ENCODE assay signal across 8 cellular contexts in the genomic region with DNA sequence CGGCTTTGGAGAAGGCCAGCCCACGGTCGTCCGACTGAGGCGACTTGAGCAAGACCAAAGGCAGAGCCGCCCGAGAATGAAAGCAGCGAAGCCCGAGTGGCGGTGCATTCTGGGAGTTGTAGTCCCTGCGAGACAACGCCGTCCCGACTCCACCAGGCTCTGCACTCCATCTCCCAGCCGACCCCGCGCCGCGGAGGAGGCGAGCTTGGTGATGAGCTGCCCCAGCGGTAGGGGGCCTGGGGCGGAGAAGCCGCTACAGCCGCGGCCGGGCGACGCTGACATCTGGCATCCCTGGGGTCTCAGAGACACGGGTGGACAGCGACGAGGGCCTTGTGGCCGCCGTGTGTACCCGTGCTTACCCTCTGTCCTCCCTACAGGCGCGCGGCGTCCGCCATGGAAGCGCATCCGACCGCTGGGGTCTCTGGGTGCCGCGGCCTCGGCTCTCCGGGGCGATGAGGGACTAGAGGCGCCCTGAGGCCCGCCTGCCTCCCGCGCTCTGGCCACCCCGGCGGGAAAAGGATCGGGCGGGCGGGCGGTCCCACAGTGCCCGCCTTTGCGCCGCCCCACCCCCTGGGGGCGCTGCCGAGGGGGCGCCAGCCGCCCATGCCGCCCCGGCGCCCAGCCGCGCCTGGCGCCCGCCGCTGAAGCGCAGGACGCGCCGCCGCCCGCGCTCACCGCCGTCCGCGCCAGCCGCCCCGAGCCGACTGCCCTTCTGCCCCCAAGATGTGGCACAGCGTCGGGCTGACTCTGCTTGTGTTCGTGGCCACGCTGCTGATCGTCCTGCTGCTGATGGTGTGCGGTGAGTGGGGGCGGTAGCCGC. TPM values are rescaled to one million over a fixed set of nuclear protein-coding genes. Genes with fewer than 3 reads are reported as not detected.
DNase-seq lines count a peak whose midpoint lies in the region; ATAC-seq, FAIRE-seq and TF ChIP-seq lines count a peak whose summit lies in the region.

Gene SMIM13, plus strand, starts transcription at position 244 of the 820 bp plus-strand sequence. Its CDS starts 480 bp downstream, at position 724.

- H3K4me3 Mint-ChIP-seq in T-helper 17 cell, result peak within 1 kb of the TSS; percentile 95

- WGBS in prostate gland, result under 1% methylated on average over 41 of the region's 94 CpGs

- H3K36me3 Mint-ChIP-seq in T-helper 17 cell (ENCODE audit: low read depth), result no peaks in the 10 kb centered on the region

- peaks cover 3% of the 10 kb centered on the region for H3K27me3 Mint-ChIP-seq in T-helper 17 cell

- H3K27ac ChIP-seq in left ventricle myocardium inferior (replicated peaks) (peak within 1 kb of the TSS; percentile 100), prostate gland (peak within 1 kb of the TSS; percentile 98)

- ATAC-seq in GM18498 (IDR thresholded peaks at IDR 0.05; ENCODE audit: unreplicated experiment) (peak; percentile 92), HG02938 (IDR thresholded peaks at IDR 0.05; ENCODE audit: unreplicated experiment) (peak; percentile 89), T-helper 17 cell (peak; percentile 94)

- H3K4me3 ChIP-seq in left ventricle myocardium inferior (peak within 1 kb of the TSS; percentile 100), prostate gland (peak within 1 kb of the TSS; percentile 97 to 98)

- TF ChIP-seq POLR2A in prostate gland (IDR thresholded peaks at IDR 0.05), result peak; percentile 80

- H3K36me3 ChIP-seq in left ventricle myocardium inferior, result no peaks in the 10 kb centered on the region
- H3K36me3 ChIP-seq in prostate gland, result no peaks in the 10 kb centered on the region

- H3K9me3 ChIP-seq in T-helper 17 cell (ENCODE audit: control insufficient read depth, low read length, poor library complexity, severe bottlenecking) (no peaks in the 10 kb centered on the region), left ventricle myocardium inferior (replicated peaks) (no peaks in the 10 kb centered on the region), prostate gland (no peaks in the 10 kb centered on the region)

- H3K27ac Mint-ChIP-seq in T-helper 17 cell, result peak within 1 kb of the TSS; percentile 97

- peak; percentile 94 for DNase-seq in NCI-H1694 treated with DMSO at 0.1 percent for 48 hours (lab: John Stamatoyannopoulos, UW)
- DNase-seq in T-helper 17 cell, result peak; percentile 88 to 93 (median 90)
- DNase-seq in amygdala (lab: John Stamatoyannopoulos, UW), result peak; percentile 52 to 98 (median 95)
- DNase-seq in left ventricle myocardium inferior, result peak; percentile 98
- DNase-seq in prostate gland (ENCODE audit: low spot score), result peak; percentile 98
- peak; percentile 96 for DNase-seq in urothelium cell line (ENCODE audit: low spot score)

- H3K27me3 ChIP-seq in left ventricle myocardium inferior (ENCODE audit: low read depth), result no peaks in the 10 kb centered on the region
- no peaks in the 10 kb centered on the region for H3K27me3 ChIP-seq in prostate gland (replicated peaks; ENCODE audit: insufficient read depth)

- TF ChIP-seq CTCF in left ventricle myocardium inferior (IDR thresholded peaks at IDR 0.05; ENCODE audit: borderline replicate concordance), result peak; percentile 68
- TF ChIP-seq CTCF in prostate gland (IDR thresholded peaks at IDR 0.05), result peak; percentile 40 to 73 (median 56)

- peaks cover 19% of the 10 kb centered on the region for H3K4me1 Mint-ChIP-seq in T-helper 17 cell

- intact Hi-C loops in left ventricle myocardium inferior (cut with micrococcal nuclease), result no loop called here
- intact Hi-C loops in prostate gland (cut with DNase I), result no loop called here

- H3K4me1 ChIP-seq in left ventricle myocardium inferior (peaks cover 29% of the 10 kb centered on the region), prostate gland (replicated peaks) (no peaks in the 10 kb centered on the region)

- FAIRE-seq in urothelium cell line (lab: Jason Lieb, UNC), result no peak

RNA-seq across cellular contexts. Expression of gene SMIM13, which starts in this region (rescaled TPM):
- total RNA-seq in T-helper 17 cell, result 10 to 100 TPM in 1 of 2 donors, 1 to 10 TPM in 1; 7.5 to 10.1 TPM
- 12.3 TPM for total RNA-seq in left ventricle myocardium inferior
- total RNA-seq in prostate gland, result 1 to 10 TPM; 4.4 to 7.2 TPM

Comparison
In these comparisons a context has a peak if more than half of its experiments do, and no peak if none do; other contexts are left out.
1. Peak in every context shown above with its lines: DNase-seq, ATAC-seq, H3K4me3 ChIP-seq and H3K27ac ChIP-seq.